ENCODE assay signal across 1 cellular context in genomic region chr22:38266120-38266519, GRCh38.
A peak's percentile ranks its signal among the peaks of the same experiment; 100 is the strongest.
TF ChIP-seq lines count a peak whose summit lies in the region.

No MANE protein-coding gene starts in this region.

TF ChIP-seq in K562, 482 proteins besides CTCF, POLR2A, EP300 and RAD21 (continued from another document and continues in another):
- peak; percentile 33 for TF ChIP-seq NUFIP1 (IDR thresholded peaks at IDR 0.05; ENCODE audit: partially characterized antibody)
- no peak for TF ChIP-seq MAFG (tag; conservative IDR thresholded peaks at IDR 0.05)
- peak; percentile 84 to 85 for TF ChIP-seq E2F6 (IDR thresholded peaks at IDR 0.05; ENCODE audit: borderline replicate concordance in 1 of 2, extremely low read depth in 1 of 2, insufficient read depth in 1 of 2, insufficient read length in 1 of 2, low read depth in 1 of 2, low read length in 1 of 2, poor library complexity in 1 of 2, severe bottlenecking in 1 of 2)
- 0 out of 6 replicates have a peak, but pooled peaks of 1 of the 3 experiments have one; percentile 24 for TF ChIP-seq ZBTB11 (CRISPR knock-in tag; IDR thresholded peaks at IDR 0.05)
- no peak for TF ChIP-seq DACH1 (IDR thresholded peaks at IDR 0.05; ENCODE audit: partially characterized antibody)
- no peak for TF ChIP-seq CCNT2 (IDR thresholded peaks at IDR 0.05; ENCODE audit: borderline replicate concordance, extremely low read depth, insufficient read length, low read depth, low read length)
- no peak for TF ChIP-seq NFIC (IDR thresholded peaks at IDR 0.05)
- no peak for TF ChIP-seq ZFPM2 (CRISPR knock-in tag; IDR thresholded peaks at IDR 0.05)
- no peak for TF ChIP-seq ZNF655 (CRISPR knock-in tag; IDR thresholded peaks at IDR 0.05)
- no peak for TF ChIP-seq ETS1 (conservative IDR thresholded peaks at IDR 0.05; ENCODE audit: control insufficient read depth, low read depth, low read length)
- TF ChIP-seq NFRKB (IDR thresholded peaks at IDR 0.05; ENCODE audit: low read depth), result no peak
- no peak for TF ChIP-seq MEF2A (IDR thresholded peaks at IDR 0.05; ENCODE audit: control insufficient read depth, low read depth, low read length)
- TF ChIP-seq ATF3 (IDR thresholded peaks at IDR 0.05), result no peak
- TF ChIP-seq ATF3 (CRISPR knock-in tag; conservative IDR thresholded peaks at IDR 0.05), result no peak
- TF ChIP-seq CBFA2T2 (conservative IDR thresholded peaks at IDR 0.05), result peak; percentile 73
- TF ChIP-seq RBM34 (IDR thresholded peaks at IDR 0.05; ENCODE audit: borderline replicate concordance, insufficient read depth, low read length), result no peak
- no peak for TF ChIP-seq ELF4 (CRISPR knock-in tag; IDR thresholded peaks at IDR 0.05)
- TF ChIP-seq DIDO1 (tag; IDR thresholded peaks at IDR 0.05; ENCODE audit: low read depth), result no peak
- no peak for TF ChIP-seq ZNF184 (CRISPR knock-in tag; IDR thresholded peaks at IDR 0.05)
- TF ChIP-seq ZNF324 (CRISPR knock-in tag; IDR thresholded peaks at IDR 0.05), result no peak
- TF ChIP-seq TFE3 (CRISPR knock-in tag; IDR thresholded peaks at IDR 0.05), result peak; percentile 98
- TF ChIP-seq PPARD (CRISPR knock-in tag; IDR thresholded peaks at IDR 0.05), result no peak
- TF ChIP-seq PHF20 (IDR thresholded peaks at IDR 0.05; ENCODE audit: partially characterized antibody), result no peak
- TF ChIP-seq ZHX1 (conservative IDR thresholded peaks at IDR 0.05; ENCODE audit: low read length), result no peak
- TF ChIP-seq ZNF3 (CRISPR knock-in tag; IDR thresholded peaks at IDR 0.05), result no peak
- no peak for TF ChIP-seq HCFC1 (IDR thresholded peaks at IDR 0.05; ENCODE audit: low read depth, low read length)
- no peak for TF ChIP-seq HEY1 (CRISPR knock-in tag; IDR thresholded peaks at IDR 0.05; ENCODE audit: borderline replicate concordance)
- no peak for TF ChIP-seq E2F8 (IDR thresholded peaks at IDR 0.05; ENCODE audit: low read depth, partially characterized antibody)
- no peak for TF ChIP-seq E2F5 (CRISPR knock-in tag; IDR thresholded peaks at IDR 0.05)
- TF ChIP-seq STAG1 (CRISPR knock-in tag; IDR thresholded peaks at IDR 0.05; ENCODE audit: borderline replicate concordance), result no peak
- TF ChIP-seq THRB (CRISPR knock-in tag; conservative IDR thresholded peaks at IDR 0.05), result no peak
- TF ChIP-seq BRD9 (IDR thresholded peaks at IDR 0.05; ENCODE audit: low read depth, partially characterized antibody), result no peak
- no peak for TF ChIP-seq EP400 (IDR thresholded peaks at IDR 0.05)
- no peak for TF ChIP-seq PRPF4 (IDR thresholded peaks at IDR 0.05; ENCODE audit: insufficient read depth, low read depth, low read length, poor library complexity, severe bottlenecking)
- TF ChIP-seq CBFA2T3 (IDR thresholded peaks at IDR 0.05), result no peak
- TF ChIP-seq NFYB (IDR thresholded peaks at IDR 0.05; ENCODE audit: extremely low read depth, insufficient read length), result no peak
- no peak for TF ChIP-seq BCLAF1 (IDR thresholded peaks at IDR 0.05; ENCODE audit: borderline replicate concordance in 1 of 2, control insufficient read depth in 1 of 2, low read depth in 2 of 2, low read length in 1 of 2)
- TF ChIP-seq BCOR (IDR thresholded peaks at IDR 0.05), result no peak
